20 cellular contexts compared by ENCODE assay signal in the genomic region with DNA sequence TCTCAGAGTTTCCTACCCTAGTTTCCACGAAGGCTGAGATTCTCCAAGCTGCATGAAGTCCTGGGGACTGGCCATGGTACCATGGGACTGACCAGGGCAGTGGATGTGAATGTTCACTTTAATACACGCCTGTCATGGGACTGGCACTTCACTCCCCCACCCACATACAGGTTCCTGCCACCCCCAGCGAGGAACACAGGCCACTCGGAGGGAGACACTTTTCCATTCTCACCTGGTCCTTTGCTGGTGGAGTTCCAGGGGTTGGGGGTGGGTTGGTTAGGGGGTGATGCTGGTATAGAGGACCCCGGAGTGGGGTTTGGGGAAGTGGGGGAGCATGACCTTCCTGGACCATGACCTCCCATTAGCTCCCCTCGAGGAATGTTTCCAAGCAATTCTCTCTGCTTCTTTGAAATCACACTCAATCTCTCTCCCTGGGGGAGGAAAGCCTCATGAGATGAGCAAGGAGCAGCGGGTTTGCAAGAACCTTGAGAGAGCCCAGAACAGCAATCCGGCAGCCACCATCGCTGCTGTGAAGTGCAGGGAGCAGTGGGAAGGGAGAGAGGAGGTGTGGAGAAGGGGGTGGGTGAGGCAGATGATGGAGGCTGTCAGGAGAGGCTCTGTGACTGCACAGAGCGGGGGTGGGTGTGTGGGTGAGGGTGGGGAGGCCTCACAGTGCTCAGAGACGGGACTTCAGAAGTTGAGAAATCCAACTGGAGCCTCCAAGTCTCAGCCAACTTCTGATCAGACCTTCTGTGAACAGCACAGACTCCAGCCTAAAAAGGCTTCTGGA.
A peak's percentile ranks its signal among the peaks of the same experiment; 100 is the strongest.
DNase-seq lines count a peak whose midpoint lies in the region; ATAC-seq and TF ChIP-seq lines count a peak whose summit lies in the region.
"Had no signal": no experiment of that assay in that cellular context is flagged by ENCODE, and none has a peak within 500 bp of the region (broad histone marks: within the 10 kb centered on the region; RNA-seq: fewer than 3 reads in every experiment).

No MANE protein-coding gene starts in this region.

- H3K4me1 ChIP-seq in heart left ventricle, result peaks cover 8 to 100% (median 55%) of the 10 kb centered on the region in 12 donors
- H3K4me1 ChIP-seq in esophagus muscularis mucosa, result peaks cover 89 to 100% (median 99%) of the 10 kb centered on the region in 4 donors
- peaks cover 28% of the 10 kb centered on the region for H3K4me1 ChIP-seq in testis

- intact Hi-C loops in heart left ventricle (cut with DNase I) (loop anchor here in 2 of 10 donors (5.0 to 10.0 kb wide), 2 partner anchors 37 to 66 kb away; partner anchors contain the start of gene ADCY5 (in 1 of the 2)), cardiac septum (cut with DNase I) (loop anchor here (5.0 kb wide), 1 partner anchor 68 kb away; the partner anchor contains the start of gene ADCY5), esophagus muscularis mucosa (cut with DNase I) (loop anchor here (10.0 kb wide), 1 partner anchor 66 kb away; the partner anchor contains the start of gene ADCY5), testis (cut with DNase I; ENCODE audit: low total_unique reads) (no loop called here)

- no peaks in the 10 kb centered on the region for H3K27me3 ChIP-seq in heart left ventricle
- no peaks in the 10 kb centered on the region for H3K27me3 ChIP-seq in esophagus muscularis mucosa
- H3K27me3 ChIP-seq in testis, result no peaks in the 10 kb centered on the region

- no peaks in the 10 kb centered on the region for H3K9me3 ChIP-seq in heart left ventricle
- no peaks in the 10 kb centered on the region for H3K9me3 ChIP-seq in esophagus muscularis mucosa
- no peaks in the 10 kb centered on the region for H3K9me3 ChIP-seq in testis

- no peak for TF ChIP-seq EP300 in esophagus muscularis mucosa (IDR thresholded peaks at IDR 0.05)

- peak in 1 of 5 donors; percentile 20 for DNase-seq in heart left ventricle
- no peak for DNase-seq in cardiac septum (ENCODE audit: low spot score)
- DNase-seq in esophagus muscularis mucosa (ENCODE audit: extremely low spot score), result no peak
- peak; percentile 23 for DNase-seq in occipital lobe (lab: John Stamatoyannopoulos, UW)
- DNase-seq in testis, result no peak
- no peak for DNase-seq in T-helper 1 cell
- DNase-seq in NOMO-1 (lab: John Stamatoyannopoulos, UW; ENCODE audit: unreplicated experiment in 2 of 2), result no peak
- DNase-seq: CD8-positive, alpha-beta T cell; DMS79; GM23248; HCEC 1CT; NCI-H1105 treated with DMSO at 0.1 percent for 48 hours; NCI-H1930; NCI-H2171; NCI-H446; NK-92 treated with Interleukin-12 subunit alpha and Interleukin-12 subunit beta, amount 100 ng/mL, for 24 hours; OCI-M1; RPMI8226 had no signal

- H3K36me3 ChIP-seq in heart left ventricle (no peaks in the 10 kb centered on the region), esophagus muscularis mucosa (peaks cover 0 to 3% (median 0%) of the 10 kb centered on the region in 4 donors), testis (ENCODE audit: low read depth, missing control alignments) (no peaks in the 10 kb centered on the region)

- peak overlapping the region in 10 of 12 donors; percentile 9 to 94 (median 90) for H3K27ac ChIP-seq in heart left ventricle
- peak overlapping the region; percentile 91 to 97 (median 94) for H3K27ac ChIP-seq in esophagus muscularis mucosa (replicated peaks in 1 of 4)
- H3K27ac ChIP-seq in testis, result peak overlapping the region; percentile 31
- H3K27ac ChIP-seq: 22Rv1, GM23248 had no signal

- ATAC-seq in heart left ventricle (no peak), GM19351 (IDR thresholded peaks at IDR 0.05; ENCODE audit: unreplicated experiment) (no peak)
- ATAC-seq: CD8-positive, alpha-beta T cell had no signal

- H3K4me3 ChIP-seq in heart left ventricle (no peak overlapping the region), esophagus muscularis mucosa (no peak overlapping the region), testis (no peak overlapping the region)
- H3K4me3 ChIP-seq: GM23248 had no signal

- 73 to 82% (median 78%) methylated on average over 11 of the region's 11 CpGs for WGBS in heart left ventricle, 4 donors
- 69% methylated on average over 9 of the region's 11 CpGs for WGBS in esophagus muscularis mucosa
- 80 to 82% methylated on average over 10 to 11 of the region's 11 CpGs for WGBS in testis, 2 donors

- no peak for TF ChIP-seq CTCF in heart left ventricle (IDR thresholded peaks at IDR 0.05)
- TF ChIP-seq CTCF in esophagus muscularis mucosa (IDR thresholded peaks at IDR 0.05), result no peak
- TF ChIP-seq CTCF in testis (IDR thresholded peaks at IDR 0.05), result no peak

- no peak for TF ChIP-seq POLR2A in heart left ventricle (IDR thresholded peaks at IDR 0.05)
- TF ChIP-seq POLR2A in esophagus muscularis mucosa (IDR thresholded peaks at IDR 0.05; ENCODE audit: low read depth), result no peak
- TF ChIP-seq POLR2A in testis (IDR thresholded peaks at IDR 0.05), result no peak

Comparison
In these comparisons a context has a peak if more than half of its experiments do, and no peak if none do; other contexts are left out.
1. H3K27ac ChIP-seq: peak in every context shown above with its lines; median percentile 94 in esophagus muscularis mucosa; 90 in heart left ventricle; 31 in testis.